ENCODE assay signal across 23 cellular contexts in the genomic region with DNA sequence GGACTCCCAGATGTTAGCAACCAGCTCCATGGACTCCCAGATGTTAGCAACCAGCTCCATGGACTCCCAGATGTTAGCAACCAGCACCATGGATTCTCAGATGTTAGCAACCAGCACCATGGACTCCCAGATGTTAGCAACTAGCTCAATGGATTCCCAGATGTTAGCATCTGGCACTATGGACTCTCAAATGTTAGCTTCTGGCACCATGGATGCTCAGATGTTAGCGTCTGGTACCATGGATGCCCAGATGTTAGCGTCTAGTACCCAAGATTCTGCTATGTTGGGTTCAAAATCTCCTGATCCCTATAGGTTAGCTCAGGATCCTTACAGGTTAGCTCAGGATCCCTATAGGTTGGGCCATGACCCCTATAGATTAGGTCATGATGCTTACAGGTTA. TPM values are rescaled to one million over a fixed set of nuclear protein-coding genes. Genes with fewer than 3 reads are reported as not detected.
A peak's percentile ranks its signal among the peaks of the same experiment; 100 is the strongest.
DNase-seq lines count a peak whose midpoint lies in the region; ATAC-seq, FAIRE-seq and TF ChIP-seq lines count a peak whose summit lies in the region.
"Had no signal": no experiment of that assay in that cellular context is flagged by ENCODE, and none has a peak within 500 bp of the region (broad histone marks: within the 10 kb centered on the region; RNA-seq: fewer than 3 reads in every experiment).

No MANE protein-coding gene starts in this region.

- H3K9me3 Mint-ChIP-seq in effector memory CD8-positive, alpha-beta T cell = no peaks in the 10 kb centered on the region
- no peaks in the 10 kb centered on the region for H3K9me3 Mint-ChIP-seq in activated CD4-positive, alpha-beta memory T cell treated with anti-CD3 and anti-CD28 coated beads, Interleukin-2, amount 10 ng/mL, durations not matched to agents 7 days and 5 days
- no peaks in the 10 kb centered on the region for H3K9me3 Mint-ChIP-seq in natural killer cell treated with Interleukin-12 subunit alpha and Interleukin-12 subunit beta and Interleukin-15 and Interleukin-18, amount 100 ng/mL, for 72 hours
- H3K9me3 Mint-ChIP-seq: CD4-positive, alpha-beta memory T cell; GM23338 had no signal

- H3K4me3 Mint-ChIP-seq in effector memory CD8-positive, alpha-beta T cell = no peak overlapping the region
- H3K4me3 Mint-ChIP-seq in activated CD4-positive, alpha-beta memory T cell treated with anti-CD3 and anti-CD28 coated beads, Interleukin-2, amount 10 ng/mL, durations not matched to agents 7 days and 5 days = no peak overlapping the region
- no peak overlapping the region for H3K4me3 Mint-ChIP-seq in natural killer cell treated with Interleukin-12 subunit alpha and Interleukin-12 subunit beta and Interleukin-15 and Interleukin-18, amount 100 ng/mL, for 72 hours
- H3K4me3 Mint-ChIP-seq: CD14-positive monocyte, GM23338 had no signal

- BruUV-seq in HepG2 (replicated peaks; lab: Mats Ljungman, UMichigan) (no TSS peak), HCT116 (replicated peaks; lab: Mats Ljungman, UMichigan) (no TSS peak)

- H4K20me1 ChIP-seq in HepG2 (ENCODE audit: insufficient read depth, low read length) (peaks cover 64% of the 10 kb centered on the region), HCT116 (ENCODE audit: insufficient read depth) (peaks cover 48% of the 10 kb centered on the region)

- TF ChIP-seq POLR2A in HepG2 (IDR thresholded peaks at IDR 0.05; ENCODE audit: insufficient read depth in 1 of 2, low read depth in 2 of 2, low read length in 2 of 2) (0 out of 4 replicates have a peak, but pooled peaks of 1 of the 2 experiments have one; percentile 7), right lobe of liver (IDR thresholded peaks at IDR 0.05) (no peak), HCT116 (IDR thresholded peaks at IDR 0.05; ENCODE audit: borderline replicate concordance, extremely low read depth, insufficient read depth, insufficient read length) (no peak)

- peaks cover 26 to 50% of the 10 kb centered on the region in 2 donors for H3K4me1 Mint-ChIP-seq in effector memory CD8-positive, alpha-beta T cell (ENCODE audit: low read depth in 2 of 2)
- peaks cover 39% of the 10 kb centered on the region for H3K4me1 Mint-ChIP-seq in activated CD4-positive, alpha-beta memory T cell treated with anti-CD3 and anti-CD28 coated beads, Interleukin-2, amount 10 ng/mL, durations not matched to agents 7 days and 5 days
- H3K4me1 Mint-ChIP-seq in natural killer cell treated with Interleukin-12 subunit alpha and Interleukin-12 subunit beta and Interleukin-15 and Interleukin-18, amount 100 ng/mL, for 72 hours (ENCODE audit: low read depth in 2 of 2) = peaks cover 34 to 45% of the 10 kb centered on the region in 2 donors
- H3K4me1 Mint-ChIP-seq: GM23338 had no signal

- CTCF ChIA-PET in HepG2 (lab: Yijun Ruan, JAX; ENCODE audit: low intra/inter-chr PET ratio, low total read pairs) = no interaction called here
- CTCF ChIA-PET in HCT116 (lab: Charles Lee) = no interaction called here
- CTCF ChIA-PET in activated CD4-positive, alpha-beta memory T cell treated with anti-CD3 and anti-CD28 coated beads, Interleukin-2, amount 10 ng/mL, durations not matched to agents 7 days and 5 days (lab: Charles Lee) = no interaction called here

- intact Hi-C loops in HepG2 (cut with micrococcal nuclease; ENCODE audit: unreplicated experiment) = no loop called here
- intact Hi-C loops in right lobe of liver (cut with DNase I) = no loop called here
- intact Hi-C loops in HCT116 (cut with micrococcal nuclease) = no loop called here

- POLR2A ChIA-PET in HepG2 (lab: Yijun Ruan, JAX) = interaction anchor here (0.8 to 1.4 kb wide), 8 partner anchors 8 to 72 kb away, joined by 3 to 6 read pairs (median 5); a partner anchor contains a TSS
- POLR2A ChIA-PET in HCT116 (lab: Charles Lee) = no interaction called here
- POLR2A ChIA-PET in activated CD4-positive, alpha-beta memory T cell treated with anti-CD3 and anti-CD28 coated beads, Interleukin-2, amount 10 ng/mL, durations not matched to agents 7 days and 5 days (lab: Charles Lee) = interaction anchor here (1.0 to 2.8 kb wide), 6 partner anchors 9 to 37 kb away, joined by 3 to 11 read pairs (median 7); a partner anchor contains a TSS

- WGBS in HepG2 (ENCODE audit: low lambda C conversion rate) = 90% methylated on average over 2 of the region's 2 CpGs
- WGBS in right lobe of liver (ENCODE audit: insufficient coverage, low coverage, low lambda C conversion rate, missing lambda C conversion rate) = no CpG with 5 or more reads among the region's 2 CpGs

- H3K9me3 ChIP-seq in HepG2 (ENCODE audit: low read length) (no peaks in the 10 kb centered on the region), right lobe of liver (no peaks in the 10 kb centered on the region), HCT116 (ENCODE audit: control insufficient read depth in 1 of 2, insufficient read depth in 1 of 2, low read depth in 1 of 2, low read length in 2 of 2) (no peaks in the 10 kb centered on the region)
- H3K9me3 ChIP-seq: A549, BE2C, HAP-1 had no signal

- H3K27me3 ChIP-seq in HepG2 (ENCODE audit: control insufficient read depth in 1 of 2, insufficient read depth in 2 of 2, low read length in 2 of 2) (no peaks in the 10 kb centered on the region), right lobe of liver (no peaks in the 10 kb centered on the region), HCT116 (ENCODE audit: insufficient read depth, low read length) (no peaks in the 10 kb centered on the region)
- H3K27me3 ChIP-seq: BE2C; BLaER1 treated with 17β-estradiol and CSF1 and Interleukin-3, amounts not matched to agents 10 nM and 100 nM had no signal

- no peak overlapping the region for H3K4me2 ChIP-seq in HepG2 (ENCODE audit: low read depth, low read length)
- no peak overlapping the region for H3K4me2 ChIP-seq in HCT116 (ENCODE audit: low read length)
- H3K4me2 ChIP-seq: A549; BLaER1 treated with 17β-estradiol and CSF1 and Interleukin-3, amounts not matched to agents 10 nM and 100 nM; GM23338 had no signal

- H3K27me3 Mint-ChIP-seq in effector memory CD8-positive, alpha-beta T cell = no peaks in the 10 kb centered on the region
- no peaks in the 10 kb centered on the region for H3K27me3 Mint-ChIP-seq in activated CD4-positive, alpha-beta memory T cell treated with anti-CD3 and anti-CD28 coated beads, Interleukin-2, amount 10 ng/mL, durations not matched to agents 7 days and 5 days
- no peaks in the 10 kb centered on the region for H3K27me3 Mint-ChIP-seq in natural killer cell treated with Interleukin-12 subunit alpha and Interleukin-12 subunit beta and Interleukin-15 and Interleukin-18, amount 100 ng/mL, for 72 hours
- H3K27me3 Mint-ChIP-seq: CD4-positive, alpha-beta memory T cell had no signal

- H3K27ac Mint-ChIP-seq in effector memory CD8-positive, alpha-beta T cell = no peak overlapping the region
- no peak overlapping the region for H3K27ac Mint-ChIP-seq in activated CD4-positive, alpha-beta memory T cell treated with anti-CD3 and anti-CD28 coated beads, Interleukin-2, amount 10 ng/mL, durations not matched to agents 7 days and 5 days
- H3K27ac Mint-ChIP-seq in natural killer cell treated with Interleukin-12 subunit alpha and Interleukin-12 subunit beta and Interleukin-15 and Interleukin-18, amount 100 ng/mL, for 72 hours = no peak overlapping the region
- H3K27ac Mint-ChIP-seq: GM23338 had no signal

- TF ChIP-seq RAD21 in HepG2 (CRISPR knock-in tag; IDR thresholded peaks at IDR 0.05) (no peak), HCT116 (IDR thresholded peaks at IDR 0.05; ENCODE audit: low read depth) (no peak)

- no peak overlapping the region for H3K27ac ChIP-seq in HepG2 (ENCODE audit: extremely low read length, insufficient read depth, low read length)
- no peak overlapping the region for H3K27ac ChIP-seq in right lobe of liver
- no peak overlapping the region for H3K27ac ChIP-seq in HCT116 (ENCODE audit: low read depth, low read length)
- H3K27ac ChIP-seq: A549; BLaER1 treated with 17β-estradiol and CSF1 and Interleukin-3, amounts not matched to agents 10 nM and 100 nM had no signal

- peaks cover 94% of the 10 kb centered on the region for H3K36me3 Mint-ChIP-seq in effector memory CD8-positive, alpha-beta T cell (ENCODE audit: insufficient read depth)
- peaks cover 88% of the 10 kb centered on the region for H3K36me3 Mint-ChIP-seq in activated CD4-positive, alpha-beta memory T cell treated with anti-CD3 and anti-CD28 coated beads, Interleukin-2, amount 10 ng/mL, durations not matched to agents 7 days and 5 days (ENCODE audit: low read depth)
- H3K36me3 Mint-ChIP-seq in natural killer cell treated with Interleukin-12 subunit alpha and Interleukin-12 subunit beta and Interleukin-15 and Interleukin-18, amount 100 ng/mL, for 72 hours = peaks cover 44% of the 10 kb centered on the region

- H3K9me2 ChIP-seq in HCT116 (ENCODE audit: insufficient read depth) = no peaks in the 10 kb centered on the region

- TF ChIP-seq CTCF in HepG2 (CRISPR knock-in tag; IDR thresholded peaks at IDR 0.05) (no peak), right lobe of liver (IDR thresholded peaks at IDR 0.05) (no peak), HCT116 (IDR thresholded peaks at IDR 0.05 in 2 of 3, conservative IDR thresholded peaks at IDR 0.05 in 1 of 3; ENCODE audit: borderline replicate concordance in 1 of 3, insufficient read depth in 1 of 3, low read depth in 2 of 3, low read length in 2 of 3) (no peak)

- no peak for FAIRE-seq in HepG2 (lab: Jason Lieb, UNC)
- FAIRE-seq: A549, G401.6, GM18507, H54 had no signal

- H3K4me3 ChIP-seq in HepG2 (replicated peaks in 1 of 3; ENCODE audit: insufficient read depth in 1 of 3, low read depth in 2 of 3, low read length in 3 of 3) (no peak overlapping the region), right lobe of liver (no peak overlapping the region), HCT116 (replicated peaks in 1 of 2; ENCODE audit: low read depth in 1 of 2, low read length in 2 of 2) (no peak overlapping the region)
- H3K4me3 ChIP-seq: A549; BLaER1 treated with 17β-estradiol and CSF1 and Interleukin-3, amounts not matched to agents 10 nM and 100 nM; GM23338; HAP-1 had no signal

- DNase-seq in HepG2 (ENCODE audit: low spot score) (no peak), right lobe of liver (no peak), HCT116 (ENCODE audit: low read depth, low spot score) (no peak), NCI-H146 (lab: John Stamatoyannopoulos, UW) (no peak)
- no peak for DNase-seq in effector memory CD8-positive, alpha-beta T cell
- no peak for DNase-seq in activated CD4-positive, alpha-beta memory T cell treated with anti-CD3 and anti-CD28 coated beads, Interleukin-2, amount 10 ng/mL, durations not matched to agents 7 days and 5 days
- DNase-seq in natural killer cell treated with Interleukin-12 subunit alpha and Interleukin-12 subunit beta and Interleukin-15 and Interleukin-18, amount 100 ng/mL, for 72 hours (ENCODE audit: low spot score) = no peak
- DNase-seq: 8988T, ACHN, AML-193, BE2C, Calu3, COR-L47, DMS79 treated with DMSO at 0.1 percent for 48 hours had no signal

- peaks cover 85% of the 10 kb centered on the region for H3K79me2 ChIP-seq in HepG2 (ENCODE audit: insufficient read depth, low read length)
- peaks cover 100% of the 10 kb centered on the region for H3K79me2 ChIP-seq in HCT116 (ENCODE audit: insufficient read depth, low read length)

- no peak for TF ChIP-seq EP300 in HepG2 (IDR thresholded peaks at IDR 0.05; ENCODE audit: low read depth in 2 of 2, low read length in 2 of 2)
- TF ChIP-seq EP300 in HepG2 (CRISPR knock-in tag; IDR thresholded peaks at IDR 0.05; ENCODE audit: borderline replicate concordance) = no peak

- no peak for ATAC-seq in HepG2
- ATAC-seq in right lobe of liver = no peak
- no peak for ATAC-seq in HCT116
- peak; percentile 6 for ATAC-seq in effector memory CD8-positive, alpha-beta T cell (replicated peaks)
- no peak for ATAC-seq in natural killer cell treated with Interleukin-12 subunit alpha and Interleukin-12 subunit beta and Interleukin-15 and Interleukin-18, amount 100 ng/mL, for 72 hours
- ATAC-seq: GM23338 had no signal

- H3K36me3 ChIP-seq in HepG2 (replicated peaks in 1 of 2; ENCODE audit: control insufficient read depth in 1 of 2, insufficient read depth in 2 of 2, low read length in 2 of 2) (peaks cover 33 to 87% of the 10 kb centered on the region in 2 experiments), right lobe of liver (peaks cover 24 to 89% (median 61%) of the 10 kb centered on the region in 4 donors), HCT116 (ENCODE audit: control insufficient read depth in 1 of 2, insufficient read depth in 2 of 2, low read length in 2 of 2) (peaks cover 75 to 87% of the 10 kb centered on the region in 2 experiments)

- in situ Hi-C loops in HepG2 (cut with HindIII; ENCODE audit: extremely low pct_ligation_motif_present, low pct_unique_long_range_greater_than_20kb) = no loop called here

- H3K4me1 ChIP-seq in HepG2 (ENCODE audit: insufficient read depth, low read length) = peaks cover 11% of the 10 kb centered on the region; the same call in 1 of the 2 replicates
- H3K4me1 ChIP-seq in right lobe of liver = no peaks in the 10 kb centered on the region
- no peaks in the 10 kb centered on the region for H3K4me1 ChIP-seq in HCT116 (ENCODE audit: control insufficient read depth in 1 of 2, insufficient read depth in 2 of 2, low read length in 2 of 2)
- H3K4me1 ChIP-seq: A549, BE2C, HAP-1 had no signal

- H3K9ac ChIP-seq in HepG2 (ENCODE audit: insufficient read depth, low read depth, low read length) (no peak overlapping the region), HCT116 (ENCODE audit: low read length) (no peak overlapping the region)
- H3K9ac ChIP-seq: BLaER1 treated with 17β-estradiol and CSF1 and Interleukin-3, amounts not matched to agents 10 nM and 100 nM had no signal

- no peak overlapping the region for H2AFZ ChIP-seq in HepG2 (ENCODE audit: low read length)
- H2AFZ ChIP-seq in HCT116 (ENCODE audit: low read depth, low read length, poor library complexity, severe bottlenecking) = no peak overlapping the region
- H2AFZ ChIP-seq: GM23338 had no signal

- RAD21 ChIA-PET in HCT116 (lab: Charles Lee; ENCODE audit: low non-redundant PET in 1 of 2, low total read pairs in 2 of 2, uncharacterized antibody in 2 of 2, unreplicated experiment in 2 of 2) = no interaction called here

RNA-seq across cellular contexts. Expression of a gene that starts 8.8 kb away (rescaled TPM):
- total RNA-seq in HepG2 (2016; rRNA removed; fragmentation: Illumina TruSeq; extraction: Trizol) = 78.3 and 291 TPM in 2 replicates
- 8.5 and 9.3 TPM in 2 replicates for total RNA-seq in HepG2 (2016; cell fraction: cytosol; rRNA removed; fragmentation: Illumina TruSeq; extraction: Trizol; ENCODE audit: low read depth)
- 71.9 and 282 TPM in 2 replicates for total RNA-seq in HepG2 (2016; cell fraction: insoluble cytoplasmic fraction; rRNA removed; fragmentation: Illumina TruSeq; extraction: Trizol)
- 38.8 and 42.6 TPM in 2 replicates for total RNA-seq in HepG2 (2016; cell fraction: membrane; rRNA removed; fragmentation: Illumina TruSeq; extraction: Trizol)
- total RNA-seq in HepG2 (2016; cell fraction: nucleus; rRNA removed; fragmentation: Illumina TruSeq; extraction: Trizol) = 173 and 188 TPM in 2 replicates
- 60.8 and 61.3 TPM in 2 replicates for polyA plus RNA-seq in HepG2 (2011; rRNA removed)
- polyA plus RNA-seq in HepG2 (2011; cell fraction: cytosol; rRNA removed) = 27.3 and 38.0 TPM in 2 replicates
- polyA plus RNA-seq in HepG2 (2011; cell fraction: nucleus; rRNA removed) = 184 and 204 TPM in 2 replicates
- 121 and 128 TPM in 2 replicates for polyA plus RNA-seq in HepG2 (2012)
- polyA plus RNA-seq in HepG2 (2016; cell fraction: cytosol; fragmentation: Illumina TruSeq; extraction: Trizol; ENCODE audit: low read depth) = 4.6 and 5.8 TPM in 2 replicates
- 116 and 145 TPM in 2 replicates for polyA plus RNA-seq in HepG2 (2016; cell fraction: insoluble cytoplasmic fraction; fragmentation: Illumina TruSeq; extraction: Trizol; ENCODE audit: low read depth)
- polyA plus RNA-seq in HepG2 (2016; cell fraction: membrane; fragmentation: Illumina TruSeq; extraction: Trizol; ENCODE audit: low read depth) = 16.5 and 18.3 TPM in 2 replicates
- 242 and 248 TPM in 2 replicates for polyA plus RNA-seq in HepG2 (2016; cell fraction: nucleus; fragmentation: Illumina TruSeq; extraction: Trizol; ENCODE audit: insufficient read depth, low read depth)
- 192 and 202 TPM in 2 replicates for polyA minus RNA-seq in HepG2 (2011; rRNA and poly(A)+ RNA removed; ENCODE audit: low replicate concordance)
- 80.6 and 107 TPM in 2 replicates for polyA minus RNA-seq in HepG2 (2011; cell fraction: cytosol; rRNA and poly(A)+ RNA removed)
- polyA minus RNA-seq in HepG2 (2011; cell fraction: nucleus; rRNA and poly(A)+ RNA removed) = 280 and 289 TPM in 2 replicates
- total RNA-seq in right lobe of liver = 100 to 1,000 TPM in 4 of 6 experiments, 10 to 100 TPM in 2; 86.7 to 212 (median 113) TPM
- 195 TPM for total RNA-seq in HCT116 (2021; ENCODE audit: unreplicated experiment)
- polyA plus RNA-seq in HCT116 (2012) = 67.4 and 76.5 TPM in 2 replicates
- 100 to 1,000 TPM; 279 to 290 TPM for total RNA-seq in activated CD4-positive, alpha-beta memory T cell treated with anti-CD3 and anti-CD28 coated beads, Interleukin-2, amount 10 ng/mL, durations not matched to agents 7 days and 5 days
- total RNA-seq in natural killer cell treated with Interleukin-12 subunit alpha and Interleukin-12 subunit beta and Interleukin-15 and Interleukin-18, amount 100 ng/mL, for 72 hours = 100 to 1,000 TPM; 307 to 362 TPM

RNA-seq across cellular contexts. Expression of a gene that starts 9.7 kb away (rescaled TPM):
- total RNA-seq in HepG2 (2016; rRNA removed; fragmentation: Illumina TruSeq; extraction: Trizol) = 109 and 151 TPM in 2 replicates
- total RNA-seq in HepG2 (2016; cell fraction: cytosol; rRNA removed; fragmentation: Illumina TruSeq; extraction: Trizol; ENCODE audit: low read depth) = 31.1 and 36.8 TPM in 2 replicates
- total RNA-seq in HepG2 (2016; cell fraction: insoluble cytoplasmic fraction; rRNA removed; fragmentation: Illumina TruSeq; extraction: Trizol) = 113 and 146 TPM in 2 replicates
- 32.8 and 39.5 TPM in 2 replicates for total RNA-seq in HepG2 (2016; cell fraction: membrane; rRNA removed; fragmentation: Illumina TruSeq; extraction: Trizol)
- 90.9 and 99.5 TPM in 2 replicates for total RNA-seq in HepG2 (2016; cell fraction: nucleus; rRNA removed; fragmentation: Illumina TruSeq; extraction: Trizol)
- polyA plus RNA-seq in HepG2 (2011; rRNA removed) = 17.7 and 17.9 TPM in 2 replicates
- polyA plus RNA-seq in HepG2 (2011; cell fraction: cytosol; rRNA removed) = 9.6 and 13.2 TPM in 2 replicates
- 19.9 and 27.1 TPM in 2 replicates for polyA plus RNA-seq in HepG2 (2011; cell fraction: nucleus; rRNA removed)
- 50.5 and 59.0 TPM in 2 replicates for polyA plus RNA-seq in HepG2 (2012)
- 4.4 and 5.6 TPM in 2 replicates for polyA plus RNA-seq in HepG2 (2016; cell fraction: cytosol; fragmentation: Illumina TruSeq; extraction: Trizol; ENCODE audit: low read depth)
- polyA plus RNA-seq in HepG2 (2016; cell fraction: insoluble cytoplasmic fraction; fragmentation: Illumina TruSeq; extraction: Trizol; ENCODE audit: low read depth) = 99.4 and 99.8 TPM in 2 replicates
- 8.6 and 10.6 TPM in 2 replicates for polyA plus RNA-seq in HepG2 (2016; cell fraction: membrane; fragmentation: Illumina TruSeq; extraction: Trizol; ENCODE audit: low read depth)
- 70.2 and 73.8 TPM in 2 replicates for polyA plus RNA-seq in HepG2 (2016; cell fraction: nucleus; fragmentation: Illumina TruSeq; extraction: Trizol; ENCODE audit: insufficient read depth, low read depth)
- polyA minus RNA-seq in HepG2 (2011; rRNA and poly(A)+ RNA removed; ENCODE audit: low replicate concordance) = 15.8 and 35.7 TPM in 2 replicates
- polyA minus RNA-seq in HepG2 (2011; cell fraction: cytosol; rRNA and poly(A)+ RNA removed) = 21.5 and 23.0 TPM in 2 replicates
- 73.8 and 95.2 TPM in 2 replicates for polyA minus RNA-seq in HepG2 (2011; cell fraction: nucleus; rRNA and poly(A)+ RNA removed)
- 10 to 100 TPM; 23.0 to 93.5 (median 39.3) TPM for total RNA-seq in right lobe of liver
- 241 TPM for total RNA-seq in HCT116 (2021; ENCODE audit: unreplicated experiment)
- polyA plus RNA-seq in HCT116 (2012) = 93.2 and 108 TPM in 2 replicates
- 100 to 1,000 TPM; 108 to 111 TPM for total RNA-seq in activated CD4-positive, alpha-beta memory T cell treated with anti-CD3 and anti-CD28 coated beads, Interleukin-2, amount 10 ng/mL, durations not matched to agents 7 days and 5 days
- total RNA-seq in natural killer cell treated with Interleukin-12 subunit alpha and Interleukin-12 subunit beta and Interleukin-15 and Interleukin-18, amount 100 ng/mL, for 72 hours = 100 to 1,000 TPM; 127 to 163 TPM

RNA-seq across cellular contexts. Expression of a gene that starts 36.8 kb away (rescaled TPM):
- total RNA-seq in HepG2 (2016; rRNA removed; fragmentation: Illumina TruSeq; extraction: Trizol) = 60.8 and 63.6 TPM in 2 replicates
- 19.3 and 25.7 TPM in 2 replicates for total RNA-seq in HepG2 (2016; cell fraction: cytosol; rRNA removed; fragmentation: Illumina TruSeq; extraction: Trizol; ENCODE audit: low read depth)
- total RNA-seq in HepG2 (2016; cell fraction: insoluble cytoplasmic fraction; rRNA removed; fragmentation: Illumina TruSeq; extraction: Trizol) = 63.7 and 64.8 TPM in 2 replicates
- total RNA-seq in HepG2 (2016; cell fraction: membrane; rRNA removed; fragmentation: Illumina TruSeq; extraction: Trizol) = 39.0 and 44.1 TPM in 2 replicates
- 49.7 and 57.4 TPM in 2 replicates for total RNA-seq in HepG2 (2016; cell fraction: nucleus; rRNA removed; fragmentation: Illumina TruSeq; extraction: Trizol)
- 23.8 and 35.4 TPM in 2 replicates for polyA plus RNA-seq in HepG2 (2011; rRNA removed)
- 14.5 and 16.8 TPM in 2 replicates for polyA plus RNA-seq in HepG2 (2011; cell fraction: cytosol; rRNA removed)
- polyA plus RNA-seq in HepG2 (2011; cell fraction: nucleus; rRNA removed) = 32.1 and 34.6 TPM in 2 replicates
- polyA plus RNA-seq in HepG2 (2012) = 27.0 and 35.7 TPM in 2 replicates
- 14.8 and 16.8 TPM in 2 replicates for polyA plus RNA-seq in HepG2 (2016; cell fraction: cytosol; fragmentation: Illumina TruSeq; extraction: Trizol; ENCODE audit: low read depth)
- polyA plus RNA-seq in HepG2 (2016; cell fraction: insoluble cytoplasmic fraction; fragmentation: Illumina TruSeq; extraction: Trizol; ENCODE audit: low read depth) = 70.4 and 76.8 TPM in 2 replicates
- polyA plus RNA-seq in HepG2 (2016; cell fraction: membrane; fragmentation: Illumina TruSeq; extraction: Trizol; ENCODE audit: low read depth) = 27.4 and 32.3 TPM in 2 replicates
- polyA plus RNA-seq in HepG2 (2016; cell fraction: nucleus; fragmentation: Illumina TruSeq; extraction: Trizol; ENCODE audit: insufficient read depth, low read depth) = 91.6 and 102 TPM in 2 replicates
- polyA minus RNA-seq in HepG2 (2011; rRNA and poly(A)+ RNA removed; ENCODE audit: low replicate concordance) = 21.0 and 36.0 TPM in 2 replicates
- 14.6 and 17.7 TPM in 2 replicates for polyA minus RNA-seq in HepG2 (2011; cell fraction: cytosol; rRNA and poly(A)+ RNA removed)
- polyA minus RNA-seq in HepG2 (2011; cell fraction: nucleus; rRNA and poly(A)+ RNA removed) = 23.7 and 27.5 TPM in 2 replicates
- 10 to 100 TPM in 2 of 6 experiments, 1 to 10 TPM in 4; 6.0 to 13.7 (median 8.4) TPM for total RNA-seq in right lobe of liver
- 31.7 TPM for total RNA-seq in HCT116 (2021; ENCODE audit: unreplicated experiment)
- polyA plus RNA-seq in HCT116 (2012) = 19.4 and 22.6 TPM in 2 replicates
- 10 to 100 TPM; 35.4 to 35.5 TPM for total RNA-seq in activated CD4-positive, alpha-beta memory T cell treated with anti-CD3 and anti-CD28 coated beads, Interleukin-2, amount 10 ng/mL, durations not matched to agents 7 days and 5 days
- 10 to 100 TPM; 20.3 to 38.7 TPM for total RNA-seq in natural killer cell treated with Interleukin-12 subunit alpha and Interleukin-12 subunit beta and Interleukin-15 and Interleukin-18, amount 100 ng/mL, for 72 hours
